In genomic region chr14:35387713-35388579, GRCh38 we compare ENCODE assay signal across 15 cellular contexts.
"Had no signal": no experiment of that assay in that cellular context is flagged by ENCODE, and none has a peak within 500 bp of the region (broad histone marks: within the 10 kb centered on the region; RNA-seq: fewer than 3 reads in every experiment).

No MANE protein-coding gene starts in this region.

- H3K27me3 ChIP-seq: testis had no signal

- H3K27me3 Mint-ChIP-seq: stimulated activated naive CD8-positive, alpha-beta T cell treated with anti-CD3 and anti-CD28 coated beads, Interleukin-15, amount 100 ng/mL, for 72 hours had no signal

- DNase-seq: activated CD4-positive, alpha-beta T cell treated with anti-CD3 and anti-CD28 coated beads, Interleukin-2, amount 50 U/mL, for 4 hours; activated CD4-positive, CD25-positive, alpha-beta regulatory T cell treated with anti-CD3 and anti-CD28 coated beads, Interleukin-2, amount 50 U/mL, for 72 hours; activated naive CD4-positive, alpha-beta T cell; activated T-cell treated with anti-CD3 and anti-CD28 coated beads for 4 hours; anterior cingulate cortex; cerebellar nuclear complex; effector memory CD4-positive, alpha-beta T cell; nephron progenitor cell; occipital lobe; stimulated activated CD4-positive, alpha-beta T cell treated with anti-CD3 and anti-CD28 coated beads, Interleukin-1b, Interleukin-23, amount 100 ng/mL, for 48 hours; stimulated activated naive CD8-positive, alpha-beta T cell treated with anti-CD3 and anti-CD28 coated beads, Interleukin-15, amount 100 ng/mL, for 72 hours; testis had no signal

- H3K27ac Mint-ChIP-seq: stimulated activated naive CD8-positive, alpha-beta T cell treated with anti-CD3 and anti-CD28 coated beads, Interleukin-15, amount 100 ng/mL, for 72 hours had no signal

- H3K9me3 ChIP-seq: prostate gland, testis had no signal

- H3K4me1 Mint-ChIP-seq: stimulated activated naive CD8-positive, alpha-beta T cell treated with anti-CD3 and anti-CD28 coated beads, Interleukin-15, amount 100 ng/mL, for 72 hours had no signal

- H3K4me3 ChIP-seq: prostate gland, testis had no signal

- FAIRE-seq: frontal cortex, keratinocyte had no signal

- H3K9me3 Mint-ChIP-seq: nephron progenitor cell; stimulated activated naive CD8-positive, alpha-beta T cell treated with anti-CD3 and anti-CD28 coated beads, Interleukin-15, amount 100 ng/mL, for 72 hours had no signal

- ATAC-seq: stimulated activated naive CD8-positive, alpha-beta T cell treated with anti-CD3 and anti-CD28 coated beads, Interleukin-15, amount 100 ng/mL, for 72 hours had no signal

- H3K4me3 Mint-ChIP-seq: nephron progenitor cell; stimulated activated naive CD8-positive, alpha-beta T cell treated with anti-CD3 and anti-CD28 coated beads, Interleukin-15, amount 100 ng/mL, for 72 hours had no signal

- H3K36me3 ChIP-seq: prostate gland had no signal
